ENCODE assay signal across 8 cellular contexts in genomic region chr17:77449908-77450741, GRCh38.
DNase-seq lines count a peak whose midpoint lies in the region; ATAC-seq and TF ChIP-seq lines count a peak whose summit lies in the region.

No MANE protein-coding gene starts in this region.

- peak overlapping the region in 2 of 3 donors; percentile 4 to 53 for H3K4me3 ChIP-seq in liver (ENCODE audit: low read depth in 1 of 3, low read length in 3 of 3)

- TF ChIP-seq RAD21 in liver (IDR thresholded peaks at IDR 0.05): no peak

- DNase-seq in H4 (ENCODE audit: low spot score): peak; percentile 47
- peak; percentile 67 for DNase-seq in T1000 (lab: John Stamatoyannopoulos, UW)
- no peak for DNase-seq in chondrocyte (ENCODE audit: low spot score)
- peak; percentile 78 for DNase-seq in stimulated activated CD4-positive, alpha-beta T cell treated with anti-CD3 and anti-CD28 coated beads, Interleukin-4, amount 100 ng/mL, for 4 hours
- no peak for DNase-seq in NCI-H524 treated with DMSO at 0.1 percent for 48 hours (lab: John Stamatoyannopoulos, UW)
- no peak for DNase-seq in ACHN

- H3K9me3 Mint-ChIP-seq in chondrocyte (ENCODE audit: low read depth): no peaks in the 10 kb centered on the region

- no peaks in the 10 kb centered on the region for H3K27me3 Mint-ChIP-seq in chondrocyte (ENCODE audit: low read depth)

- no peaks in the 10 kb centered on the region for H3K27me3 ChIP-seq in liver (ENCODE audit: control insufficient read depth in 4 of 4, insufficient read depth in 4 of 4, low read length in 3 of 4)

- WGBS in liver: 32% methylated on average over 23 of the region's 23 CpGs

- no peaks in the 10 kb centered on the region for H3K36me3 ChIP-seq in liver (ENCODE audit: control insufficient read depth in 4 of 4, insufficient read depth in 3 of 4, low read depth in 1 of 4, low read length in 3 of 4)

- H3K4me1 ChIP-seq in liver (ENCODE audit: control insufficient read depth in 4 of 4, insufficient read depth in 4 of 4, low read length in 3 of 4): peaks cover 43 to 71% (median 47%) of the 10 kb centered on the region in 4 donors

- TF ChIP-seq CTCF in chondrocyte (IDR thresholded peaks at IDR 0.05) (no peak), liver (IDR thresholded peaks at IDR 0.05; ENCODE audit: low read depth, low read length, missing input control) (no peak)

- peak overlapping the region; percentile 47 to 60 for H3K9ac ChIP-seq in liver (ENCODE audit: low read depth in 1 of 2, low read length in 2 of 2)

- peak overlapping the region; percentile 98 for H3K27ac Mint-ChIP-seq in chondrocyte (ENCODE audit: unreplicated experiment)

- H3K9me3 ChIP-seq in liver (ENCODE audit: control insufficient read depth in 4 of 4, low read length in 3 of 4): no peaks in the 10 kb centered on the region

- peak overlapping the region; percentile 83 for H3K4me3 Mint-ChIP-seq in chondrocyte (ENCODE audit: unreplicated experiment)

- H3K36me3 Mint-ChIP-seq in chondrocyte (ENCODE audit: low read depth): no peaks in the 10 kb centered on the region

- H3K27ac ChIP-seq in liver (ENCODE audit: low read depth in 1 of 2, low read length in 2 of 2): peak overlapping the region; percentile 65 to 77

- no peak for ATAC-seq in HG03159 (IDR thresholded peaks at IDR 0.05; ENCODE audit: unreplicated experiment)

- H3K4me1 Mint-ChIP-seq in chondrocyte (ENCODE audit: low read depth): peaks cover 80% of the 10 kb centered on the region

- in situ Hi-C loops in ACHN (cut with HindIII; ENCODE audit: low pct_ligation_motif_present, low pct_unique_long_range_greater_than_20kb, low sequenced_read_pairs): loop anchor here (25.0 kb wide), 1 partner anchor 113 kb away; no protein-coding TSS in a partner anchor

TF ChIP-seq in liver, 16 proteins besides CTCF, POLR2A, EP300 and RAD21:
- TF ChIP-seq EGR1 (IDR thresholded peaks at IDR 0.05; ENCODE audit: low read depth in 2 of 2) (no peak), ZBTB33 (IDR thresholded peaks at IDR 0.05) (no peak), ATF3 (IDR thresholded peaks at IDR 0.05) (no peak), GABPA (IDR thresholded peaks at IDR 0.05 in 1 of 2, conservative IDR thresholded peaks at IDR 0.05 in 1 of 2) (no peak), YY1 (IDR thresholded peaks at IDR 0.05) (peak; percentile 20), TAF1 (conservative IDR thresholded peaks at IDR 0.05) (no peak), HNF4A (conservative IDR thresholded peaks at IDR 0.05) (peak in 1 of 2 donors; percentile 31), RXRA (IDR thresholded peaks at IDR 0.05) (no peak), FOXA2 (IDR thresholded peaks at IDR 0.05) (no peak), NR2F2 (IDR thresholded peaks at IDR 0.05) (no peak), HNF4G (IDR thresholded peaks at IDR 0.05) (no peak), SP1 (IDR thresholded peaks at IDR 0.05) (no peak), REST (IDR thresholded peaks at IDR 0.05) (no peak), MAX (IDR thresholded peaks at IDR 0.05) (no peak), JUND (IDR thresholded peaks at IDR 0.05) (peak; percentile 51 to 77)

Comparison
In these comparisons a context has a peak if more than half of its experiments do, and no peak if none do; other contexts are left out.
1. DNase-seq: peak in H4 (single experiment), T1000 (single experiment) and stimulated activated CD4-positive, alpha-beta T cell treated with anti-CD3 and anti-CD28 coated beads, Interleukin-4, amount 100 ng/mL, for 4 hours (2 of 2); none in chondrocyte (single experiment), NCI-H524 treated with DMSO at 0.1 percent for 48 hours (single experiment) and ACHN (single experiment).